Comparison of ENCODE assay signal across 8 cellular contexts in the genomic region with DNA sequence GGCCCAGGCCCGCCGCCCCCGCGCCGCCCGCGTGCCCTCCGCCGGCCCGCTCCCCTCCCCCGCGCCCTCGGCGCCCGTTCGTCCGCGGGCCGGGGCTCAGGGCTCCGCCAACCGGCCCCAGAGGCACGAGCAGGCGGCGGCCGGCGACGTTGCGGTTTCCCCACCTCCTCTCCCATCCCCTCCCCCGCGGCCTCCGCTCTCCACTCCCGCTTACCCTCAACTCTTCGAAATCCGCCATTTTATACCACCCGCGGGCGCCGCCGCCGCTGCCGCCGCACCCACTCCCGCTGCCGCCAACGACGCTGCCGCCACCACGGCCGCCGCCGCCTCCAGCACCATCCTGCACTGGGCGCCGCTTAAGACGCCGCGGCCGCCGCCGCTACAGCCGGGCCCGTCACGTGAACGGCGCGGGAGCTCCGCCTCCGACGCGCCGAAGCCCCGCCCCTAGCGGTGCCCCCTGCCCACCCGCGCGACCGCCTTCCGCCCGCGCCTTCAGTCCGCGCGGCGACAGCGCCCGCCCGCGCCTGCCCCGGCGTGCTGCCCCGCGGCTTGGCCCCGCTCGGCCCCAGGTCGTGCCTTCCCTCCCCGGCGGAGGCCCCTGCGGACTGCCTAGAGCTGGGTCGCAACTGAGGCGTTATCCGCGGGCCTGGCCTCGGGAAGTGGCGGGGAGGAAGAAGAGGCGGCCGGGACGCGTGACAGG. TPM values are rescaled to one million over a fixed set of nuclear protein-coding genes. Genes with fewer than 3 reads are reported as not detected.
DNase-seq lines count a peak whose midpoint lies in the region; ATAC-seq and TF ChIP-seq lines count a peak whose summit lies in the region.

A gene with protein sequence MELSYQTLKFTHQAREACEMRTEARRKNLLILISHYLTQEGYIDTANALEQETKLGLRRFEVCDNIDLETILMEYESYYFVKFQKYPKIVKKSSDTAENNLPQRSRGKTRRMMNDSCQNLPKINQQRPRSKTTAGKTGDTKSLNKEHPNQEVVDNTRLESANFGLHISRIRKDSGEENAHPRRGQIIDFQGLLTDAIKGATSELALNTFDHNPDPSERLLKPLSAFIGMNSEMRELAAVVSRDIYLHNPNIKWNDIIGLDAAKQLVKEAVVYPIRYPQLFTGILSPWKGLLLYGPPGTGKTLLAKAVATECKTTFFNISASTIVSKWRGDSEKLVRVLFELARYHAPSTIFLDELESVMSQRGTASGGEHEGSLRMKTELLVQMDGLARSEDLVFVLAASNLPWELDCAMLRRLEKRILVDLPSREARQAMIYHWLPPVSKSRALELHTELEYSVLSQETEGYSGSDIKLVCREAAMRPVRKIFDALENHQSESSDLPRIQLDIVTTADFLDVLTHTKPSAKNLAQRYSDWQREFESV (plus strand): TSS at position 495 of the 700 bp plus-strand sequence. CDS start 29,271 bp downstream, outside the sequence.
A gene with protein sequence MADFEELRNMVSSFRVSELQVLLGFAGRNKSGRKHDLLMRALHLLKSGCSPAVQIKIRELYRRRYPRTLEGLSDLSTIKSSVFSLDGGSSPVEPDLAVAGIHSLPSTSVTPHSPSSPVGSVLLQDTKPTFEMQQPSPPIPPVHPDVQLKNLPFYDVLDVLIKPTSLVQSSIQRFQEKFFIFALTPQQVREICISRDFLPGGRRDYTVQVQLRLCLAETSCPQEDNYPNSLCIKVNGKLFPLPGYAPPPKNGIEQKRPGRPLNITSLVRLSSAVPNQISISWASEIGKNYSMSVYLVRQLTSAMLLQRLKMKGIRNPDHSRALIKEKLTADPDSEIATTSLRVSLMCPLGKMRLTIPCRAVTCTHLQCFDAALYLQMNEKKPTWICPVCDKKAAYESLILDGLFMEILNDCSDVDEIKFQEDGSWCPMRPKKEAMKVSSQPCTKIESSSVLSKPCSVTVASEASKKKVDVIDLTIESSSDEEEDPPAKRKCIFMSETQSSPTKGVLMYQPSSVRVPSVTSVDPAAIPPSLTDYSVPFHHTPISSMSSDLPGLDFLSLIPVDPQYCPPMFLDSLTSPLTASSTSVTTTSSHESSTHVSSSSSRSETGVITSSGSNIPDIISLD (minus strand): TSS at position 400 of the 700 bp plus-strand sequence. CDS start 162 bp downstream, at position 238.

- H3K4me1 ChIP-seq in Panc1 (ENCODE audit: control insufficient read depth, insufficient read depth, low read length), result peaks cover 12% of the 10 kb centered on the region

- peak within 1 kb of the TSS; percentile 91 for H3K4me3 Mint-ChIP-seq in activated T-helper 17 cell treated with anti-CD3 and anti-CD28 coated beads, Interleukin-2, amount 50 U/mL, for 72 hours
- peak within 1 kb of the TSS; percentile 90 for H3K4me3 Mint-ChIP-seq in natural killer cell treated with Interleukin-12 subunit alpha and Interleukin-12 subunit beta and Interleukin-15 and Interleukin-18, amount 100 ng/mL, for 72 hours

- H3K27me3 ChIP-seq in Panc1 (ENCODE audit: control insufficient read depth, insufficient read depth, low read length), result no peaks in the 10 kb centered on the region

- in situ Hi-C loops in Panc1 (cut with HindIII; ENCODE audit: low pct_unique_long_range_greater_than_20kb, low sequenced_read_pairs), result no loop called here

- H3K27me3 Mint-ChIP-seq in activated T-helper 17 cell treated with anti-CD3 and anti-CD28 coated beads, Interleukin-2, amount 50 U/mL, for 72 hours, result no peaks in the 10 kb centered on the region
- H3K27me3 Mint-ChIP-seq in natural killer cell treated with Interleukin-12 subunit alpha and Interleukin-12 subunit beta and Interleukin-15 and Interleukin-18, amount 100 ng/mL, for 72 hours, result no peaks in the 10 kb centered on the region

- ATAC-seq in GM21515 (IDR thresholded peaks at IDR 0.05; ENCODE audit: unreplicated experiment), result peak; percentile 92
- peak; percentile 96 for ATAC-seq in Panc1
- ATAC-seq in activated T-helper 17 cell treated with anti-CD3 and anti-CD28 coated beads, Interleukin-2, amount 50 U/mL, for 72 hours (replicated peaks), result peak; percentile 91
- peak; percentile 95 to 96 for ATAC-seq in natural killer cell treated with Interleukin-12 subunit alpha and Interleukin-12 subunit beta and Interleukin-15 and Interleukin-18, amount 100 ng/mL, for 72 hours

- H3K9me3 Mint-ChIP-seq in activated T-helper 17 cell treated with anti-CD3 and anti-CD28 coated beads, Interleukin-2, amount 50 U/mL, for 72 hours, result no peaks in the 10 kb centered on the region
- no peaks in the 10 kb centered on the region for H3K9me3 Mint-ChIP-seq in natural killer cell treated with Interleukin-12 subunit alpha and Interleukin-12 subunit beta and Interleukin-15 and Interleukin-18, amount 100 ng/mL, for 72 hours

- H3K36me3 ChIP-seq in Panc1 (ENCODE audit: control insufficient read depth, insufficient read depth, low read length), result no peaks in the 10 kb centered on the region; the same call in 1 of the 2 replicates

- intact Hi-C loops in Panc1 (cut with micrococcal nuclease; ENCODE audit: unreplicated experiment), result no loop called here

- POLR2A ChIA-PET in Panc1 (lab: Charles Lee), result interaction anchor here (0.7 kb wide), 1 partner anchor 285 kb away, joined by 3 read pairs; no protein-coding TSS in a partner anchor

- H3K36me3 Mint-ChIP-seq in activated T-helper 17 cell treated with anti-CD3 and anti-CD28 coated beads, Interleukin-2, amount 50 U/mL, for 72 hours (ENCODE audit: low read depth), result no peaks in the 10 kb centered on the region
- no peaks in the 10 kb centered on the region for H3K36me3 Mint-ChIP-seq in natural killer cell treated with Interleukin-12 subunit alpha and Interleukin-12 subunit beta and Interleukin-15 and Interleukin-18, amount 100 ng/mL, for 72 hours

- H3K27ac ChIP-seq in Panc1 (ENCODE audit: low read length), result peak within 1 kb of the TSS; percentile 89

- BruUV-seq in Panc1 (replicated peaks; lab: Mats Ljungman, UMichigan), result no TSS peak

- peaks cover 39% of the 10 kb centered on the region for H3K4me1 Mint-ChIP-seq in activated T-helper 17 cell treated with anti-CD3 and anti-CD28 coated beads, Interleukin-2, amount 50 U/mL, for 72 hours
- peaks cover 36 to 39% of the 10 kb centered on the region in 2 donors for H3K4me1 Mint-ChIP-seq in natural killer cell treated with Interleukin-12 subunit alpha and Interleukin-12 subunit beta and Interleukin-15 and Interleukin-18, amount 100 ng/mL, for 72 hours (ENCODE audit: low read depth in 2 of 2)

- H3K4me3 ChIP-seq in Panc1 (ENCODE audit: low read depth in 2 of 2, low read length in 2 of 2), result peak within 1 kb of the TSS; percentile 76 to 85

- TF ChIP-seq CTCF in Panc1 (IDR thresholded peaks at IDR 0.05), result no peak

- DNase-seq in DMS153 treated with DMSO at 0.1 percent for 48 hours (lab: John Stamatoyannopoulos, UW; ENCODE audit: unreplicated experiment) (peak; percentile 81), HuH-7.5 (ENCODE audit: low spot score) (peak; percentile 61), Panc1 (ENCODE audit: low read depth, low spot score) (no peak), fibroblast of peridontal ligament (ENCODE audit: extremely low read depth) (peak; percentile 51)
- peak; percentile 84 for DNase-seq in natural killer cell treated with Interleukin-12 subunit alpha and Interleukin-12 subunit beta and Interleukin-15 and Interleukin-18, amount 100 ng/mL, for 72 hours (ENCODE audit: low spot score)
- peak; percentile 63 for DNase-seq in stimulated activated naive CD4-positive, alpha-beta T cell treated with Interleukin-2 at 50 U/mL for 16 hours (lab: John Stamatoyannopoulos, UW)

- no peaks in the 10 kb centered on the region for H3K9me3 ChIP-seq in Panc1 (ENCODE audit: control insufficient read depth, insufficient read depth, low read depth, low read length)

- H3K27ac Mint-ChIP-seq in activated T-helper 17 cell treated with anti-CD3 and anti-CD28 coated beads, Interleukin-2, amount 50 U/mL, for 72 hours, result peak within 1 kb of the TSS; percentile 91
- H3K27ac Mint-ChIP-seq in natural killer cell treated with Interleukin-12 subunit alpha and Interleukin-12 subunit beta and Interleukin-15 and Interleukin-18, amount 100 ng/mL, for 72 hours, result peak within 1 kb of the TSS; percentile 64 to 82

- CTCF ChIA-PET in Panc1 (lab: Charles Lee), result interaction anchor here (0.8 kb wide), 1 partner anchor 150 kb away, joined by 4 read pairs; no protein-coding TSS in a partner anchor

RNA-seq across cellular contexts. Expression of the first gene that starts in this region (rescaled TPM):
- total RNA-seq in Panc1 (2021; ENCODE audit: unreplicated experiment), result 2.6 TPM
- polyA plus RNA-seq in Panc1 (2012; ENCODE audit: insufficient read length), result 2.4 TPM
- total RNA-seq in activated T-helper 17 cell treated with anti-CD3 and anti-CD28 coated beads, Interleukin-2, amount 50 U/mL, for 72 hours, result under 1 TPM; 0.39 to 0.53 TPM
- under 1 TPM; 0.31 to 0.95 TPM for total RNA-seq in natural killer cell treated with Interleukin-12 subunit alpha and Interleukin-12 subunit beta and Interleukin-15 and Interleukin-18, amount 100 ng/mL, for 72 hours

RNA-seq across cellular contexts. Expression of the second gene that starts in this region (rescaled TPM):
- 30.6 TPM for total RNA-seq in Panc1 (2021; ENCODE audit: unreplicated experiment)
- polyA plus RNA-seq in Panc1 (2012; ENCODE audit: insufficient read length), result 10.5 TPM
- total RNA-seq in activated T-helper 17 cell treated with anti-CD3 and anti-CD28 coated beads, Interleukin-2, amount 50 U/mL, for 72 hours, result 10 to 100 TPM; 20.0 to 27.3 TPM
- total RNA-seq in natural killer cell treated with Interleukin-12 subunit alpha and Interleukin-12 subunit beta and Interleukin-15 and Interleukin-18, amount 100 ng/mL, for 72 hours, result 10 to 100 TPM; 19.2 to 36.5 TPM
